In the genomic region with DNA sequence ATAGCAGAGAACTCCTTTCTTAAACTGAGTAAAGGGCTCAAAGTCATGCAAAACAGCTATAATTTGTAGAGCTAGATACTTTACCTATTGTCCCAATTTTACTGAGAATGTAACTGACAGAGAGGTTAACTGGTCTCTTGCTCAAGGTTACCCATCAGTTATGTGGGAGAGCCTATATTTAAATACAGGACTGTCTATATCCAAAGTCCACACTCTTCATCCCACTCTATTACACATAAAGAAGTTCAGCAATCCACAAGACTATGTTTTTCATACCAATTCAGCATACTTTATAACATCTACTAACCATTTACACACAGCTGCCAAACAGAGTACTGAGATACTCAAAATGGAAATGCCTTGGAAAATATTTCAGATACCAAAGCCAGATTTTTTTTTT, we compare ENCODE assay signal across 1 cellular context.
TF ChIP-seq lines count a peak whose summit lies in the region.

No MANE protein-coding gene starts in this region.

TF ChIP-seq in HepG2, 621 proteins besides CTCF, POLR2A, EP300 and RAD21 (continued from another document):
- peak; percentile 38 for TF ChIP-seq ARID5B (CRISPR knock-in tag; IDR thresholded peaks at IDR 0.05)
- TF ChIP-seq GABPA (IDR thresholded peaks at IDR 0.05; ENCODE audit: low read depth, low read length), result no peak
- TF ChIP-seq GABPA (CRISPR knock-in tag; IDR thresholded peaks at IDR 0.05; ENCODE audit: low read depth), result no peak
- TF ChIP-seq ATF5 (CRISPR knock-in tag; IDR thresholded peaks at IDR 0.05; ENCODE audit: low read depth), result no peak
- peak; percentile 55; the same call in 1 of the 2 replicates for TF ChIP-seq ARID3A (IDR thresholded peaks at IDR 0.05; ENCODE audit: low read depth, low read length)
- TF ChIP-seq RBM22 (optimal IDR thresholded peaks at IDR 0.05; ENCODE audit: low read length), result no peak
- TF ChIP-seq ZNF567 (CRISPR knock-in tag; IDR thresholded peaks at IDR 0.05; ENCODE audit: borderline replicate concordance), result no peak
- 0 out of 2 replicates have a peak, but pooled peaks have one; percentile 33 for TF ChIP-seq CEBPG (CRISPR knock-in tag; IDR thresholded peaks at IDR 0.05)
- TF ChIP-seq REXO4 (CRISPR knock-in tag; IDR thresholded peaks at IDR 0.05; ENCODE audit: borderline replicate concordance), result no peak
- 0 out of 2 replicates have a peak, but pooled peaks have one; percentile 35 for TF ChIP-seq ZFP1 (CRISPR knock-in tag; IDR thresholded peaks at IDR 0.05)
- TF ChIP-seq KLF13 (CRISPR knock-in tag; IDR thresholded peaks at IDR 0.05), result no peak
- no peak for TF ChIP-seq JUND (CRISPR knock-in tag; IDR thresholded peaks at IDR 0.05)
- TF ChIP-seq DRAP1 (CRISPR knock-in tag; IDR thresholded peaks at IDR 0.05), result 0 out of 2 replicates have a peak, but pooled peaks have one; percentile 16
- TF ChIP-seq ZNF510 (CRISPR knock-in tag; IDR thresholded peaks at IDR 0.05; ENCODE audit: low read depth), result no peak
- TF ChIP-seq ZBTB44 (CRISPR knock-in tag; IDR thresholded peaks at IDR 0.05), result no peak
- no peak for TF ChIP-seq IRF1 (CRISPR knock-in tag; IDR thresholded peaks at IDR 0.05; ENCODE audit: low read depth)
- TF ChIP-seq RBFOX2 (IDR thresholded peaks at IDR 0.05; ENCODE audit: low read depth, low read length), result 0 out of 2 replicates have a peak, but pooled peaks have one; percentile 34
- no peak for TF ChIP-seq ZNF343 (CRISPR knock-in tag; IDR thresholded peaks at IDR 0.05)
- TF ChIP-seq ATF7-NPFF (CRISPR knock-in tag; IDR thresholded peaks at IDR 0.05; ENCODE audit: low read depth), result no peak
- no peak for TF ChIP-seq AFF4 (CRISPR knock-in tag; IDR thresholded peaks at IDR 0.05)
- TF ChIP-seq TFE3 (CRISPR knock-in tag; IDR thresholded peaks at IDR 0.05), result 0 out of 2 replicates have a peak, but pooled peaks have one; percentile 7
- peak; percentile 65 for TF ChIP-seq HNF4A (CRISPR knock-in tag; IDR thresholded peaks at IDR 0.05)
- TF ChIP-seq RELA (CRISPR knock-in tag; IDR thresholded peaks at IDR 0.05), result no peak
- TF ChIP-seq ZFP36 (IDR thresholded peaks at IDR 0.05; ENCODE audit: borderline replicate concordance, low read depth, low read length, partially characterized antibody), result no peak
- TF ChIP-seq RFXAP (CRISPR knock-in tag; IDR thresholded peaks at IDR 0.05; ENCODE audit: borderline replicate concordance), result no peak
- TF ChIP-seq GATAD2A (CRISPR knock-in tag; IDR thresholded peaks at IDR 0.05), result peak; percentile 61
- TF ChIP-seq GLMP (CRISPR knock-in tag; IDR thresholded peaks at IDR 0.05; ENCODE audit: borderline replicate concordance), result no peak
- TF ChIP-seq ARNT (IDR thresholded peaks at IDR 0.05), result no peak
- no peak for TF ChIP-seq ZFP37 (CRISPR knock-in tag; IDR thresholded peaks at IDR 0.05; ENCODE audit: borderline replicate concordance)
- peak; percentile 57 for TF ChIP-seq HNF4G (IDR thresholded peaks at IDR 0.05; ENCODE audit: borderline replicate concordance, low read depth, low read length)
- TF ChIP-seq HNF4G (CRISPR knock-in tag; IDR thresholded peaks at IDR 0.05; ENCODE audit: borderline replicate concordance, low read depth), result no peak
